Comparison of ENCODE assay signal across 17 cellular contexts in genomic region chr9:85553475-85553874, GRCh38.
DNase-seq lines count a peak whose midpoint lies in the region; ATAC-seq, FAIRE-seq and TF ChIP-seq lines count a peak whose summit lies in the region.
"Had no signal": no experiment of that assay in that cellular context is flagged by ENCODE, and none has a peak within 500 bp of the region (broad histone marks: within the 10 kb centered on the region; RNA-seq: fewer than 3 reads in every experiment).

No MANE protein-coding gene starts in this region.

- H3K4me3 ChIP-seq in CD8-positive, alpha-beta T cell (ENCODE audit: low read depth, low read length), result no peak overlapping the region
- H3K4me3 ChIP-seq: BLaER1, HAP-1 had no signal

- peak; percentile 79 for ATAC-seq in HG02610 (IDR thresholded peaks at IDR 0.05; ENCODE audit: unreplicated experiment)
- ATAC-seq in stimulated activated effector memory CD8-positive, alpha-beta T cell treated with anti-CD3 and anti-CD28 coated beads, Interleukin-12 subunit alpha, Interleukin-12 subunit beta, amount 100 ng/mL, for 72 hours, result peak; percentile 31
- ATAC-seq in CD8-positive, alpha-beta T cell, result no peak

- no peak for TF ChIP-seq POLR2A in GM12891 (IDR thresholded peaks at IDR 0.05; ENCODE audit: low read depth, low read length)

- H3K27ac ChIP-seq in CD8-positive, alpha-beta T cell (ENCODE audit: low read depth, low read length), result no peak overlapping the region
- H3K27ac ChIP-seq: BLaER1 had no signal

- peak; percentile 73 for FAIRE-seq in GM12891 (lab: Jason Lieb, UNC)
- FAIRE-seq: H1 had no signal

- no peaks in the 10 kb centered on the region for H3K4me1 ChIP-seq in CD8-positive, alpha-beta T cell (ENCODE audit: insufficient read depth, low read length)
- H3K4me1 ChIP-seq: BLaER1 had no signal

- H3K27ac Mint-ChIP-seq in stimulated activated effector memory CD8-positive, alpha-beta T cell treated with anti-CD3 and anti-CD28 coated beads, Interleukin-12 subunit alpha, Interleukin-12 subunit beta, amount 100 ng/mL, for 72 hours, result no peak overlapping the region
- H3K27ac Mint-ChIP-seq in CD8-positive, alpha-beta T cell, result no peak overlapping the region

- no peaks in the 10 kb centered on the region for H3K36me3 ChIP-seq in CD8-positive, alpha-beta T cell (ENCODE audit: insufficient read depth, low read length)
- H3K36me3 ChIP-seq: HAP-1 had no signal

- no peaks in the 10 kb centered on the region for H3K9me3 ChIP-seq in CD8-positive, alpha-beta T cell (ENCODE audit: low read length)
- H3K9me3 ChIP-seq: BLaER1, HAP-1 had no signal

- no peak for TF ChIP-seq CTCF in CD8-positive, alpha-beta T cell (IDR thresholded peaks at IDR 0.05)

- H3K27me3 ChIP-seq in CD8-positive, alpha-beta T cell (ENCODE audit: insufficient read depth, low read length), result no peaks in the 10 kb centered on the region
- H3K27me3 ChIP-seq: BLaER1 had no signal

- POLR2A ChIA-PET in CD8-positive, alpha-beta T cell (lab: Charles Lee), result no interaction called here

- no peaks in the 10 kb centered on the region for H3K36me3 Mint-ChIP-seq in stimulated activated effector memory CD8-positive, alpha-beta T cell treated with anti-CD3 and anti-CD28 coated beads, Interleukin-12 subunit alpha, Interleukin-12 subunit beta, amount 100 ng/mL, for 72 hours
- H3K36me3 Mint-ChIP-seq in CD8-positive, alpha-beta T cell, result peaks cover 25% of the 10 kb centered on the region

- H3K27me3 Mint-ChIP-seq in CD8-positive, alpha-beta T cell (ENCODE audit: low read depth), result no peaks in the 10 kb centered on the region

- no peaks in the 10 kb centered on the region for H3K9me3 Mint-ChIP-seq in stimulated activated effector memory CD8-positive, alpha-beta T cell treated with anti-CD3 and anti-CD28 coated beads, Interleukin-12 subunit alpha, Interleukin-12 subunit beta, amount 100 ng/mL, for 72 hours
- H3K9me3 Mint-ChIP-seq in CD8-positive, alpha-beta T cell, result no peaks in the 10 kb centered on the region

- DNase-seq in GM12891 (ENCODE audit: insufficient read length, low spot score) (no peak), NCI-H82 treated with DMSO at 0.1 percent for 48 hours (lab: John Stamatoyannopoulos, UW; ENCODE audit: unreplicated experiment) (peak; percentile 19), ureter (ENCODE audit: low spot score) (no peak), NCI-H146 (lab: John Stamatoyannopoulos, UW) (no peak)
- DNase-seq in stimulated activated effector memory CD8-positive, alpha-beta T cell treated with anti-CD3 and anti-CD28 coated beads, Interleukin-12 subunit alpha, Interleukin-12 subunit beta, amount 100 ng/mL, for 72 hours (ENCODE audit: low spot score in 2 of 2), result no peak
- no peak for DNase-seq in CD8-positive, alpha-beta T cell
- DNase-seq: 8988T, AML-193, Calu3, DMS 273 treated with DMSO at 0.1 percent for 48 hours, IMR-90, Kasumi-1, KBM-7 had no signal

- CTCF ChIA-PET in CD8-positive, alpha-beta T cell (lab: Charles Lee), result no interaction called here

- no peak overlapping the region for H3K4me3 Mint-ChIP-seq in stimulated activated effector memory CD8-positive, alpha-beta T cell treated with anti-CD3 and anti-CD28 coated beads, Interleukin-12 subunit alpha, Interleukin-12 subunit beta, amount 100 ng/mL, for 72 hours
- H3K4me3 Mint-ChIP-seq in CD8-positive, alpha-beta T cell, result no peak overlapping the region

- intact Hi-C loops in CD8-positive, alpha-beta T cell (cut with DNase I, micrococcal nuclease), result no loop called here

- peaks cover 7% of the 10 kb centered on the region for H3K4me1 Mint-ChIP-seq in stimulated activated effector memory CD8-positive, alpha-beta T cell treated with anti-CD3 and anti-CD28 coated beads, Interleukin-12 subunit alpha, Interleukin-12 subunit beta, amount 100 ng/mL, for 72 hours
- H3K4me1 Mint-ChIP-seq in CD8-positive, alpha-beta T cell (ENCODE audit: low read depth), result no peaks in the 10 kb centered on the region

TF ChIP-seq in GM12891, 5 proteins besides CTCF, POLR2A, EP300 and RAD21:
- TF ChIP-seq SPI1 (IDR thresholded peaks at IDR 0.05; ENCODE audit: low read depth, low read length), result no peak
- no peak for TF ChIP-seq PAX5 (IDR thresholded peaks at IDR 0.05; ENCODE audit: insufficient read depth, low read length, severe bottlenecking)
- no peak for TF ChIP-seq POU2F2 (IDR thresholded peaks at IDR 0.05; ENCODE audit: low read depth, low read length)
- no peak for TF ChIP-seq TAF1 (IDR thresholded peaks at IDR 0.05; ENCODE audit: low read depth, low read length)
- TF ChIP-seq POLR2AphosphoS5 (IDR thresholded peaks at IDR 0.05; ENCODE audit: low read depth, low read length), result no peak
